Comparison of ENCODE assay signal across 8 cellular contexts in the genomic region with DNA sequence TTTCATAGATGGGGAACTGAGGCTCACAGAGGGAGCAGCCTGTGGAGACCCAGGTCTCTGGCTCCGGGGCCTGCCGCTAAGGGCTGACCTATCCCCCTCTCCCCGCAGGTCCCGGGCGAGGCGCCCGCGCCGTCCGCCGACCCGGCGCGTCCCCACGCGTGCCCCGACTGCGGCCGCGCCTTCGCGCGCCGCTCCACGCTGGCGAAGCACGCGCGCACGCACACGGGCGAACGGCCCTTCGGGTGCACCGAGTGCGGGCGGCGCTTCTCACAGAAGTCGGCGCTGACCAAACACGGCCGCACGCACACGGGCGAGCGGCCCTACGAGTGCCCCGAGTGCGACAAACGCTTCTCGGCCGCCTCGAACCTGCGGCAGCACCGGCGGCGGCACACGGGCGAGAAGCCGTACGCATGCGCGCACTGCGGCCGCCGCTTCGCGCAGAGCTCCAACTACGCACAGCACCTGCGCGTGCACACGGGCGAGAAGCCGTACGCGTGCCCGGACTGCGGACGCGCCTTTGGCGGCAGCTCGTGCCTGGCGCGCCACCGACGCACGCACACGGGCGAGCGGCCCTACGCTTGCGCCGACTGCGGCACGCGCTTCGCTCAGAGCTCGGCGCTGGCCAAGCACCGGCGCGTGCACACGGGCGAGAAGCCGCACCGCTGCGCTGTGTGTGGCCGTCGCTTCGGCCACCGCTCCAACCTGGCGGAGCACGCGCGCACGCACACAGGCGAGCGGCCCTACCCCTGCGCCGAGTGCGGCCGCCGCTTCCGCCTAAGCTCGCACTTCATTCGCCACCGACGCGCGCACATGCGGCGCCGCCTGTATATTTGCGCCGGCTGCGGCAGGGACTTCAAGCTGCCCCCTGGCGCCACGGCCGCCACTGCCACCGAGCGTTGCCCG. TPM values are rescaled to one million over a fixed set of nuclear protein-coding genes. Genes with fewer than 3 reads are reported as not detected.
A peak's percentile ranks its signal among the peaks of the same experiment; 100 is the strongest.
DNase-seq lines count a peak whose midpoint lies in the region; ATAC-seq and TF ChIP-seq lines count a peak whose summit lies in the region.

No MANE protein-coding gene starts in this region.

- ATAC-seq in GM21528 (IDR thresholded peaks at IDR 0.05; ENCODE audit: low FRiP score, unreplicated experiment) = peak; percentile 73
- ATAC-seq in heart left ventricle = peak; percentile 89 to 96 (median 92)

- intact Hi-C loops in heart left ventricle (cut with DNase I) = loop anchor here in 4 of 10 donors (10.0 kb wide), 4 partner anchors 63 to 353 kb away; partner anchors contain the start of genes ALDOA (in 2 of the 4), MAPK3 (in 2 of the 4), TBX6 (in 2 of the 4) and YPEL3 (in 2 of the 4)

- H3K27me3 ChIP-seq in KMS-11 (ENCODE audit: insufficient read depth, low read depth) (no peaks in the 10 kb centered on the region), heart left ventricle (no peaks in the 10 kb centered on the region), tibial nerve (no peaks in the 10 kb centered on the region)

- peak overlapping the region; percentile 88 for H3K4me2 ChIP-seq in KMS-11

- H3K4me3 ChIP-seq in KMS-11 (IDR thresholded peaks at IDR 0.05; ENCODE audit: insufficient read depth, low read depth, low read length) = no peak overlapping the region
- peak overlapping the region; percentile 38 to 76 (median 64) for H3K4me3 ChIP-seq in heart left ventricle
- peak overlapping the region; percentile 36 to 70 (median 60) for H3K4me3 ChIP-seq in tibial nerve

- TF ChIP-seq EP300 in tibial nerve (IDR thresholded peaks at IDR 0.05) = peak in 1 of 2 donors; percentile 45

- DNase-seq in DMS53 (lab: John Stamatoyannopoulos, UW) (peak; percentile 99), SKM-1 (lab: John Stamatoyannopoulos, UW; ENCODE audit: unreplicated experiment) (peak; percentile 69), heart left ventricle (peak; percentile 84 to 93 (median 87)), pons (ENCODE audit: low spot score) (peak; percentile 56), tibial nerve (ENCODE audit: low spot score in 2 of 2) (no peak)
- DNase-seq in activated naive CD8-positive, alpha-beta T cell treated with anti-CD3 and anti-CD28 coated beads, Interleukin-2, amount 50 U/mL, for 16 hours (ENCODE audit: low read depth, low spot score) = peak; percentile 62

- H2AFZ ChIP-seq in KMS-11 (ENCODE audit: low read depth) = peak overlapping the region; percentile 78

- 1% methylated on average over 17 to 142 of the region's 142 CpGs for WGBS in heart left ventricle, 4 donors
- WGBS in tibial nerve, 2 donors = 1 to 4% methylated on average over 34 to 76 of the region's 142 CpGs

- H4K20me1 ChIP-seq in KMS-11 (ENCODE audit: insufficient read depth) = no peaks in the 10 kb centered on the region

- peaks cover 2% of the 10 kb centered on the region; the same call in 1 of the 2 replicates for H3K79me2 ChIP-seq in KMS-11 (ENCODE audit: insufficient read depth, low read depth)

- TF ChIP-seq CTCF in KMS-11 (conservative IDR thresholded peaks at IDR 0.05; ENCODE audit: low read depth, low read length) (no peak), heart left ventricle (IDR thresholded peaks at IDR 0.05) (peak in 7 of 12 donors; percentile 12 to 46 (median 28)), tibial nerve (IDR thresholded peaks at IDR 0.05) (peak in 2 of 5 experiments; percentile 10 to 42)

- H3K36me3 ChIP-seq in KMS-11 (ENCODE audit: insufficient read depth) (no peaks in the 10 kb centered on the region), heart left ventricle (peaks cover 0 to 43% (median 18%) of the 10 kb centered on the region in 9 donors), tibial nerve (peaks cover 0 to 42% (median 0%) of the 10 kb centered on the region in 3 donors)

- peak overlapping the region; percentile 59 for H3K9ac ChIP-seq in KMS-11

- H3K27ac ChIP-seq in KMS-11 (peak overlapping the region; percentile 68), heart left ventricle (peak overlapping the region; percentile 14 to 91 (median 77)), tibial nerve (peak overlapping the region; percentile 32 to 81 (median 66))

- no peaks in the 10 kb centered on the region for H3K9me3 ChIP-seq in heart left ventricle
- no peaks in the 10 kb centered on the region for H3K9me3 ChIP-seq in tibial nerve

- TF ChIP-seq POLR2A in heart left ventricle (IDR thresholded peaks at IDR 0.05) = peak in 1 of 2 donors; percentile 45
- TF ChIP-seq POLR2A in tibial nerve (IDR thresholded peaks at IDR 0.05) = no peak

- H3K4me1 ChIP-seq in KMS-11 (ENCODE audit: low read depth, poor library complexity, severe bottlenecking) (peaks cover 40% of the 10 kb centered on the region), heart left ventricle (peaks cover 0 to 27% (median 10%) of the 10 kb centered on the region in 12 donors), tibial nerve (peaks cover 0 to 11% (median 0%) of the 10 kb centered on the region in 4 donors)

RNA-seq across cellular contexts. Expression of gene ZNF771, which starts 10.3 kb away (rescaled TPM):
- total RNA-seq in heart left ventricle = 10 to 100 TPM in 2 of 9 donors, 1 to 10 TPM in 7; 4.8 to 18.8 (median 6.8) TPM
- 10 to 100 TPM in 1 of 2 donors, 1 to 10 TPM in 1; 4.4 to 13.6 TPM for polyA plus RNA-seq in heart left ventricle
- 10 to 100 TPM; 35.8 to 48.2 (median 43.0) TPM for total RNA-seq in tibial nerve

RNA-seq across cellular contexts. Expression of gene DCTPP1, which starts 12.1 kb away (rescaled TPM):
- total RNA-seq in heart left ventricle (10 to 100 TPM; 18.9 to 32.6 (median 28.4) TPM), tibial nerve (10 to 100 TPM; 12.1 to 20.7 (median 16.1) TPM)
- polyA plus RNA-seq in heart left ventricle = 10 to 100 TPM; 13.8 to 68.7 TPM

RNA-seq across cellular contexts. Expression of gene ZNF48, which starts 22.5 kb away (rescaled TPM):
- total RNA-seq in heart left ventricle (10 to 100 TPM in 1 of 9 donors, 1 to 10 TPM in 8; 4.1 to 10.3 (median 5.9) TPM), tibial nerve (1 to 10 TPM; 5.5 to 7.5 (median 7.3) TPM)
- polyA plus RNA-seq in heart left ventricle = 10 to 100 TPM in 1 of 2 donors, 1 to 10 TPM in 1; 3.1 to 11.0 TPM

RNA-seq across cellular contexts. Expression of gene SEPHS2, which starts 28.0 kb away (rescaled TPM):
- 10 to 100 TPM; 15.1 to 46.2 (median 30.0) TPM for total RNA-seq in heart left ventricle
- 10 to 100 TPM; 18.9 to 62.8 TPM for polyA plus RNA-seq in heart left ventricle
- 10 to 100 TPM; 26.2 to 36.5 (median 33.5) TPM for total RNA-seq in tibial nerve

RNA-seq across cellular contexts. Expression of gene SEPTIN1, which starts 35.3 kb away (rescaled TPM):
- total RNA-seq in heart left ventricle (1 to 10 TPM in 6 of 9 donors, under 1 TPM in 2, not detected in 1; 0.67 to 9.2 (median 1.5) TPM), tibial nerve (1 to 10 TPM in 3 of 4 donors, not detected in 1; 1.4 to 4.8 (median 3.6) TPM)
- polyA plus RNA-seq in heart left ventricle = 1 to 10 TPM in 1 of 2 donors, under 1 TPM in 1; 0.44 to 2.4 TPM

Comparison
In these comparisons a context has a peak if more than half of its experiments do, and no peak if none do; other contexts are left out.
1. DNase-seq: peak in DMS53 (single experiment), SKM-1 (single experiment), activated naive CD8-positive, alpha-beta T cell treated with anti-CD3 and anti-CD28 coated beads, Interleukin-2, amount 50 U/mL, for 16 hours (single experiment), heart left ventricle (5 of 5) and pons (single experiment); none in tibial nerve (0 of 2).
2. Peak in every context shown above with its lines, with median percentiles within 50 percentile points of each other: H3K27ac ChIP-seq.